1 cellular context compared by ENCODE assay signal in genomic region chr1:94591791-94592565, GRCh38.
TF ChIP-seq lines count a peak whose summit lies in the region.

No MANE protein-coding gene starts in this region.

TF ChIP-seq in H1, 55 proteins besides CTCF, POLR2A, EP300 and RAD21 (continued from another document):
- TF ChIP-seq EGR1 (IDR thresholded peaks at IDR 0.05; ENCODE audit: borderline replicate concordance, low read depth, low read length) (no peak), BACH1 (IDR thresholded peaks at IDR 0.05; ENCODE audit: low read length) (no peak), MAFK (IDR thresholded peaks at IDR 0.05; ENCODE audit: low read depth, low read length) (no peak), YY1 (IDR thresholded peaks at IDR 0.05; ENCODE audit: low read depth, low read length) (no peak), SIX5 (IDR thresholded peaks at IDR 0.05; ENCODE audit: low read depth, low read length) (no peak), CEBPB (IDR thresholded peaks at IDR 0.05; ENCODE audit: low read depth, low read length) (no peak), TAF1 (IDR thresholded peaks at IDR 0.05; ENCODE audit: low read depth, low read length) (no peak)
- TF ChIP-seq, protein P1, sequence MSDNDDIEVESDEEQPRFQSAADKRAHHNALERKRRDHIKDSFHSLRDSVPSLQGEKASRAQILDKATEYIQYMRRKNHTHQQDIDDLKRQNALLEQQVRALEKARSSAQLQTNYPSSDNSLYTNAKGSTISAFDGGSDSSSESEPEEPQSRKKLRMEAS (IDR thresholded peaks at IDR 0.05), result no peak
- TF ChIP-seq, protein P2, sequence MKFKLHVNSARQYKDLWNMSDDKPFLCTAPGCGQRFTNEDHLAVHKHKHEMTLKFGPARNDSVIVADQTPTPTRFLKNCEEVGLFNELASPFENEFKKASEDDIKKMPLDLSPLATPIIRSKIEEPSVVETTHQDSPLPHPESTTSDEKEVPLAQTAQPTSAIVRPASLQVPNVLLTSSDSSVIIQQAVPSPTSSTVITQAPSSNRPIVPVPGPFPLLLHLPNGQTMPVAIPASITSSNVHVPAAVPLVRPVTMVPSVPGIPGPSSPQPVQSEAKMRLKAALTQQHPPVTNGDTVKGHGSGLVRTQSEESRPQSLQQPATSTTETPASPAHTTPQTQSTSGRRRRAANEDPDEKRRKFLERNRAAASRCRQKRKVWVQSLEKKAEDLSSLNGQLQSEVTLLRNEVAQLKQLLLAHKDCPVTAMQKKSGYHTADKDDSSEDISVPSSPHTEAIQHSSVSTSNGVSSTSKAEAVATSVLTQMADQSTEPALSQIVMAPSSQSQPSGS (IDR thresholded peaks at IDR 0.05; ENCODE audit: low read length), result no peak
